ENCODE assay signal across 20 cellular contexts in the genomic region with DNA sequence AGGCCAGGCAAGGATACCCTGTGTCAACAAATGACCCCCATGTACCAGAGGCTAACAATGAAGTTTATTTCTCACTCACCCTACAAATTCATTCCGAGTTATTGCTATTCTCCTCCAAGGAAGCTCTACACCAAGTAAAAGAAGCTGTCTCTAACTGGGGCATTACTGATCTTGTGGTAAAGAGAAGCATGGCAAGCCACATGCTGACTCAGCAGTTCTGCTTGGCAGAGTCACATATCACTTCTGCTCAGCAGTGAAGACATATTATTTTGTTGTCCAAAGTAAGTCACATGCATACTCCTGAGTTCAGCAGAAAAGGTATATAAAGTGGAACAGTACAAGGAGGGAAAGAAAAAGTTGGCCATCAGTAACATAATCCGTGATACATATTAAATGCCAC.
A peak's percentile ranks its signal among the peaks of the same experiment; 100 is the strongest.
DNase-seq lines count a peak whose midpoint lies in the region; ATAC-seq, FAIRE-seq and TF ChIP-seq lines count a peak whose summit lies in the region.
"Had no signal": no experiment of that assay in that cellular context is flagged by ENCODE, and none has a peak within 500 bp of the region (broad histone marks: within the 10 kb centered on the region; RNA-seq: fewer than 3 reads in every experiment).

No MANE protein-coding gene starts in this region.

- no peak overlapping the region for H3K4me3 Mint-ChIP-seq in progenitor cell of endocrine pancreas (ENCODE audit: low read depth)
- H3K4me3 Mint-ChIP-seq: activated CD4-positive, alpha-beta memory T cell treated with anti-CD3 and anti-CD28 coated beads, Interleukin-2, amount 10 ng/mL, durations not matched to agents 7 days and 5 days; stimulated activated memory B cell treated with anti-CD40 and anti-IgM and Interleukin-4, amounts not matched to agents 10 μg/mL and 1 μg/mL and 100 μg/mL, for 72 hours; T-helper 1 cell treated with Interleukin-12 subunit alpha and Interleukin-12 subunit beta and Interleukin-4 antibody, amounts not matched to agents 30 μg/mL and 1 μg/mL, for 36 hours had no signal

- DNase-seq in A172 (ENCODE audit: low spot score) (peak; percentile 30), H54 (ENCODE audit: insufficient read length, low spot score) (no peak), RKO (ENCODE audit: low spot score) (peak; percentile 9), erythroblast (lab: John Stamatoyannopoulos, UW) (peak; percentile 23 to 38), nucleus accumbens (lab: John Stamatoyannopoulos, UW) (no peak), progenitor cell of endocrine pancreas (ENCODE audit: low spot score, unreplicated experiment) (no peak)
- no peak for DNase-seq in activated naive CD4-positive, alpha-beta T cell (lab: John Stamatoyannopoulos, UW)
- DNase-seq: activated CD4-positive, alpha-beta memory T cell treated with anti-CD3 and anti-CD28 coated beads, Interleukin-2, amount 10 ng/mL, durations not matched to agents 7 days and 5 days; activated effector memory CD4-positive, alpha-beta T cell treated with anti-CD3 and anti-CD28 coated beads, Interleukin-2, amount 50 U/mL, for 16 hours; effector CD8-positive, alpha-beta T cell; left lung; NCI-H1048; NCI-H446; PC-9; stimulated activated CD4-positive, alpha-beta T cell treated with anti-CD3 and anti-CD28 coated beads, Interleukin-4, amount 100 ng/mL, for 1 hour had no signal

- TF ChIP-seq POLR2A in H54 (IDR thresholded peaks at IDR 0.05; ENCODE audit: low read depth, low read length), result no peak
- TF ChIP-seq POLR2A in erythroblast (IDR thresholded peaks at IDR 0.05; ENCODE audit: low read length), result no peak
- no peak for TF ChIP-seq POLR2A in GM18505 (IDR thresholded peaks at IDR 0.05; ENCODE audit: borderline replicate concordance, extremely low read depth, insufficient read depth, insufficient read length)

- peak; percentile 36 for FAIRE-seq in H54 (lab: Jason Lieb, UNC)
- FAIRE-seq: GM12878 had no signal

- H3K4me1 Mint-ChIP-seq in progenitor cell of endocrine pancreas (ENCODE audit: low read depth), result no peaks in the 10 kb centered on the region
- H3K4me1 Mint-ChIP-seq: activated CD4-positive, alpha-beta memory T cell treated with anti-CD3 and anti-CD28 coated beads, Interleukin-2, amount 10 ng/mL, durations not matched to agents 7 days and 5 days; naive thymus-derived CD8-positive, alpha-beta T cell; stimulated activated memory B cell treated with anti-CD40 and anti-IgM and Interleukin-4, amounts not matched to agents 10 μg/mL and 1 μg/mL and 100 μg/mL, for 72 hours had no signal

- peaks cover 2% of the 10 kb centered on the region for H3K36me3 Mint-ChIP-seq in progenitor cell of endocrine pancreas (ENCODE audit: insufficient read depth)
- H3K36me3 Mint-ChIP-seq: naive thymus-derived CD8-positive, alpha-beta T cell; stimulated activated memory B cell treated with anti-CD40 and anti-IgM and Interleukin-4, amounts not matched to agents 10 μg/mL and 1 μg/mL and 100 μg/mL, for 72 hours had no signal

- TF ChIP-seq CTCF in progenitor cell of endocrine pancreas (IDR thresholded peaks at IDR 0.05; ENCODE audit: unreplicated experiment), result no peak

- H3K9me3 Mint-ChIP-seq in progenitor cell of endocrine pancreas (ENCODE audit: low read depth), result no peaks in the 10 kb centered on the region
- H3K9me3 Mint-ChIP-seq: stimulated activated memory B cell treated with anti-CD40 and anti-IgM and Interleukin-4, amounts not matched to agents 10 μg/mL and 1 μg/mL and 100 μg/mL, for 72 hours; T-helper 1 cell treated with Interleukin-12 subunit alpha and Interleukin-12 subunit beta and Interleukin-4 antibody, amounts not matched to agents 30 μg/mL and 1 μg/mL, for 36 hours had no signal

- no peak overlapping the region for H3K27ac Mint-ChIP-seq in progenitor cell of endocrine pancreas
- H3K27ac Mint-ChIP-seq: activated CD4-positive, alpha-beta memory T cell treated with anti-CD3 and anti-CD28 coated beads, Interleukin-2, amount 10 ng/mL, durations not matched to agents 7 days and 5 days; naive thymus-derived CD8-positive, alpha-beta T cell; stimulated activated memory B cell treated with anti-CD40 and anti-IgM and Interleukin-4, amounts not matched to agents 10 μg/mL and 1 μg/mL and 100 μg/mL, for 72 hours; T-helper 1 cell treated with Interleukin-12 subunit alpha and Interleukin-12 subunit beta and Interleukin-4 antibody, amounts not matched to agents 30 μg/mL and 1 μg/mL, for 36 hours had no signal

- H3K27me3 Mint-ChIP-seq in progenitor cell of endocrine pancreas, result no peaks in the 10 kb centered on the region
- H3K27me3 Mint-ChIP-seq: activated CD4-positive, alpha-beta memory T cell treated with anti-CD3 and anti-CD28 coated beads, Interleukin-2, amount 10 ng/mL, durations not matched to agents 7 days and 5 days; naive thymus-derived CD8-positive, alpha-beta T cell; stimulated activated memory B cell treated with anti-CD40 and anti-IgM and Interleukin-4, amounts not matched to agents 10 μg/mL and 1 μg/mL and 100 μg/mL, for 72 hours had no signal

- no peak for ATAC-seq in GM18505 (IDR thresholded peaks at IDR 0.05; ENCODE audit: unreplicated experiment)
- ATAC-seq: GM12878; left lung; stimulated activated memory B cell treated with anti-CD40 and anti-IgM and Interleukin-4, amounts not matched to agents 10 μg/mL and 1 μg/mL and 100 μg/mL, for 72 hours had no signal

Comparison
In these comparisons a context has a peak if more than half of its experiments do, and no peak if none do; other contexts are left out.
1. DNase-seq: peak in A172 (single experiment), RKO (single experiment) and erythroblast (2 of 2); none in H54 (single experiment), nucleus accumbens (0 of 56), activated naive CD4-positive, alpha-beta T cell (0 of 4) and progenitor cell of endocrine pancreas (single experiment).